ENCODE assay signal across 8 cellular contexts in the genomic region with DNA sequence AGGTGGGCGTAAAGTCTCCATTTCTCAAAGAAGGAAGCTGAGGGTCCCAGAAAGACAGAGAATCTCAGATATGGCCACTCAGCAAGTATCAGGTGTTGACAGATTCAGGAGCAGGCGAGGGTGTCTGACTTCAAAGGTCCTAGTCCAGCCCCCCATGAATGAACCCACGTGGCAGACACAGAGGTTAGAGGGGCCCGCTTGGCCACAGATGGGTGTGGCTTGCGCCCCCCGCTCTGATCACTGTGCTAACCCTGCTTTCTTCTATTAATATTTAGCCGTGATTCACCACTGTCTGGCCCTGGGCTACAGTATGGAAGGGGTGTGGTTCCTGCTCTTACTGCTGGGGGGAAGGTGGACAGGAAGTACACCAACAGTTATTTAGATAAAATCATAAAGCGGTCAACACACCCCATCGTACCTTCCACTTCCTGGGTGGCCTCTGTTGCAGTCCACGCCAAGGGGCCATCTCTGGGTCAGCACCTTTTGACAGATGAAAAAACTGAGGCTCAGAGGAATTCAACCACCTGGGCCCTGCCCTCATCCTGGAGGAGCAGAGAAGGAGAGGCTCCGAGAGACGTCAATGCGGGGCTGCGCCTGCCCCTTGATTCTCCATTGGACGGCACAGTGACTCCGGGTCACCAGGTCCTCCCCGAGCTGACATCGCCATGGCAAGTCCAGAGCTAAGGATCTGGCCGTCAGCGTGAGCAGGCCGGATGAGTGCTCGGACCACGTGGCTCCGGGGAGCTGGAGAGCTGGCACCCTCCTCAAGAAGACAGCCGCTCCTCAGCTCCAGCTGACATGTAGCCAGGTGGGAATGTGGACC.
DNase-seq lines count a peak whose midpoint lies in the region; ATAC-seq and FAIRE-seq lines count a peak whose summit lies in the region.

No MANE protein-coding gene starts in this region.

- peak; percentile 4 to 6 for ATAC-seq in activated T-cell treated with anti-CD3 and anti-CD28 coated beads, Interleukin-2, amount 50 U/mL, for 72 hours (replicated peaks in 1 of 2)
- no peak for ATAC-seq in GM18861 (IDR thresholded peaks at IDR 0.05; ENCODE audit: unreplicated experiment)

- no peak for DNase-seq in activated T-cell treated with anti-CD3 and anti-CD28 coated beads, Interleukin-2, amount 50 U/mL, for 72 hours
- no peak for DNase-seq in activated T-cell treated with anti-CD3 and anti-CD28 coated beads, Interleukin-2, amount 50 U/mL, for 1 hour
- DNase-seq in RCC 7860 (ENCODE audit: low spot score) (peak; percentile 43), glomerular visceral epithelial cell (ENCODE audit: extremely low spot score) (peak; percentile 63), urothelium cell line (ENCODE audit: low spot score) (peak; percentile 61), foreskin melanocyte (no peak), HAP-1 (ENCODE audit: low spot score in 2 of 2) (no peak)

- H3K27ac Mint-ChIP-seq in activated T-cell treated with anti-CD3 and anti-CD28 coated beads, Interleukin-2, amount 50 U/mL, for 72 hours = no peak overlapping the region

- FAIRE-seq in RCC 7860 (lab: Jason Lieb, UNC) (no peak), urothelium cell line (lab: Jason Lieb, UNC) (peak; percentile 35)

- H3K27me3 ChIP-seq in HAP-1 (ENCODE audit: low read depth) = no peaks in the 10 kb centered on the region

- no peaks in the 10 kb centered on the region for H3K9me3 Mint-ChIP-seq in activated T-cell treated with anti-CD3 and anti-CD28 coated beads, Interleukin-2, amount 50 U/mL, for 72 hours

- peaks cover 12% of the 10 kb centered on the region for H3K4me1 Mint-ChIP-seq in activated T-cell treated with anti-CD3 and anti-CD28 coated beads, Interleukin-2, amount 50 U/mL, for 72 hours (ENCODE audit: low read depth)

- no peaks in the 10 kb centered on the region for H3K9me3 ChIP-seq in HAP-1

- no peak overlapping the region for H3K4me3 ChIP-seq in HAP-1

- H3K4me1 ChIP-seq in HAP-1 = peaks cover 6% of the 10 kb centered on the region

- no peaks in the 10 kb centered on the region for H3K36me3 ChIP-seq in HAP-1 (replicated peaks)

- H3K4me3 Mint-ChIP-seq in activated T-cell treated with anti-CD3 and anti-CD28 coated beads, Interleukin-2, amount 50 U/mL, for 72 hours = no peak overlapping the region

- H3K27me3 Mint-ChIP-seq in activated T-cell treated with anti-CD3 and anti-CD28 coated beads, Interleukin-2, amount 50 U/mL, for 72 hours (ENCODE audit: low read depth) = no peaks in the 10 kb centered on the region

- peaks cover 1 to 3% of the 10 kb centered on the region in 2 donors for H3K36me3 Mint-ChIP-seq in activated T-cell treated with anti-CD3 and anti-CD28 coated beads, Interleukin-2, amount 50 U/mL, for 72 hours (ENCODE audit: insufficient read depth in 2 of 2)

- in situ Hi-C loops in HAP-1 (cut with MboI; ENCODE audit: low sequenced_read_pairs) = no loop called here

Comparison
In these comparisons a context has a peak if more than half of its experiments do, and no peak if none do; other contexts are left out.
1. DNase-seq: peak in RCC 7860 (single experiment), glomerular visceral epithelial cell (single experiment) and urothelium cell line (single experiment); none in activated T-cell treated with anti-CD3 and anti-CD28 coated beads, Interleukin-2, amount 50 U/mL, for 72 hours (0 of 2), activated T-cell treated with anti-CD3 and anti-CD28 coated beads, Interleukin-2, amount 50 U/mL, for 1 hour (single experiment), foreskin melanocyte (single experiment) and HAP-1 (0 of 2).